In genomic region chr10:100341953-100342626, GRCh38 we compare ENCODE assay signal across 1 cellular context.
TF ChIP-seq lines count a peak whose summit lies in the region.

No MANE protein-coding gene starts in this region.

TF ChIP-seq in HepG2, 621 proteins besides CTCF, POLR2A, EP300 and RAD21 (continued from another document and continues in another):
- peak; percentile 76 for TF ChIP-seq FOXK2 (IDR thresholded peaks at IDR 0.05)
- TF ChIP-seq MEF2D (CRISPR knock-in tag; IDR thresholded peaks at IDR 0.05): peak; percentile 22; the same call in 1 of the 2 replicates
- TF ChIP-seq MAX (IDR thresholded peaks at IDR 0.05): peak; percentile 54; the same call in 1 of the 2 replicates
- TF ChIP-seq, protein P1, sequence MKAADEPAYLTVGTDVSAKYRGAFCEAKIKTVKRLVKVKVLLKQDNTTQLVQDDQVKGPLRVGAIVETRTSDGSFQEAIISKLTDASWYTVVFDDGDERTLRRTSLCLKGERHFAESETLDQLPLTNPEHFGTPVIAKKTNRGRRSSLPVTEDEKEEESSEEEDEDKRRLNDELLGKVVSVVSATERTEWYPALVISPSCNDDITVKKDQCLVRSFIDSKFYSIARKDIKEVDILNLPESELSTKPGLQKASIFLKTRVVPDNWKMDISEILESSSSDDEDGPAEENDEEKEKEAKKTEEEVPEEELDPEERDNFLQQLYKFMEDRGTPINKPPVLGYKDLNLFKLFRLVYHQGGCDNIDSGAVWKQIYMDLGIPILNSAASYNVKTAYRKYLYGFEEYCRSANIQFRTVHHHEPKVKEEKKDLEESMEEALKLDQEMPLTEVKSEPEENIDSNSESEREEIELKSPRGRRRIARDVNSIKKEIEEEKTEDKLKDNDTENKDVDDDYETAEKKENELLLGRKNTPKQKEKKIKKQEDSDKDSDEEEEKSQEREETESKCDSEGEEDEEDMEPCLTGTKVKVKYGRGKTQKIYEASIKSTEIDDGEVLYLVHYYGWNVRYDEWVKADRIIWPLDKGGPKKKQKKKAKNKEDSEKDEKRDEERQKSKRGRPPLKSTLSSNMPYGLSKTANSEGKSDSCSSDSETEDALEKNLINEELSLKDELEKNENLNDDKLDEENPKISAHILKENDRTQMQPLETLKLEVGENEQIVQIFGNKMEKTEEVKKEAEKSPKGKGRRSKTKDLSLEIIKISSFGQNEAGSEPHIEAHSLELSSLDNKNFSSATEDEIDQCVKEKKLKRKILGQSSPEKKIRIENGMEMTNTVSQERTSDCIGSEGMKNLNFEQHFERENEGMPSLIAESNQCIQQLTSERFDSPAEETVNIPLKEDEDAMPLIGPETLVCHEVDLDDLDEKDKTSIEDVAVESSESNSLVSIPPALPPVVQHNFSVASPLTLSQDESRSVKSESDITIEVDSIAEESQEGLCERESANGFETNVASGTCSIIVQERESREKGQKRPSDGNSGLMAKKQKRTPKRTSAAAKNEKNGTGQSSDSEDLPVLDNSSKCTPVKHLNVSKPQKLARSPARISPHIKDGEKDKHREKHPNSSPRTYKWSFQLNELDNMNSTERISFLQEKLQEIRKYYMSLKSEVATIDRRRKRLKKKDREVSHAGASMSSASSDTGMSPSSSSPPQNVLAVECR (CRISPR knock-in tag; IDR thresholded peaks at IDR 0.05; ENCODE audit: borderline replicate concordance): peak; percentile 62; the same call in 1 of the 2 replicates
- no peak for TF ChIP-seq ZBTB1 (CRISPR knock-in tag; IDR thresholded peaks at IDR 0.05; ENCODE audit: borderline replicate concordance)
- 0 out of 2 replicates have a peak, but pooled peaks have one; percentile 33 for TF ChIP-seq ZNF3 (CRISPR knock-in tag; IDR thresholded peaks at IDR 0.05)
- peak; percentile 24; the same call in 1 of the 2 replicates for TF ChIP-seq ZNF292 (CRISPR knock-in tag; IDR thresholded peaks at IDR 0.05; ENCODE audit: borderline replicate concordance, low read depth)
- 0 out of 2 replicates have a peak, but pooled peaks have one; percentile 16 for TF ChIP-seq ZNF253 (CRISPR knock-in tag; IDR thresholded peaks at IDR 0.05; ENCODE audit: borderline replicate concordance)
- TF ChIP-seq ZNF792 (CRISPR knock-in tag; IDR thresholded peaks at IDR 0.05): peak; percentile 53; the same call in 1 of the 2 replicates
- TF ChIP-seq NONO (IDR thresholded peaks at IDR 0.05): no peak
- TF ChIP-seq NONO (CRISPR knock-in tag; conservative IDR thresholded peaks at IDR 0.05): peak; percentile 64; the same call in 1 of the 2 replicates
- TF ChIP-seq KMT2B (CRISPR knock-in tag; IDR thresholded peaks at IDR 0.05): 0 out of 2 replicates have a peak, but pooled peaks have one; percentile 27
- TF ChIP-seq ZNF670 (CRISPR knock-in tag; IDR thresholded peaks at IDR 0.05; ENCODE audit: borderline replicate concordance): peak; percentile 87; the same call in 1 of the 2 replicates
- TF ChIP-seq FOXA1 (IDR thresholded peaks at IDR 0.05): no peak
- peak; percentile 75 for TF ChIP-seq FOXA1 (CRISPR knock-in tag; IDR thresholded peaks at IDR 0.05)
- peak; percentile 71 for TF ChIP-seq FOXO1 (CRISPR knock-in tag; IDR thresholded peaks at IDR 0.05)
- TF ChIP-seq ZSCAN25 (CRISPR knock-in tag; IDR thresholded peaks at IDR 0.05): no peak
- TF ChIP-seq GABPB1 (CRISPR knock-in tag; IDR thresholded peaks at IDR 0.05): 0 out of 2 replicates have a peak, but pooled peaks have one; percentile 27
- no peak for TF ChIP-seq SMARCE1 (IDR thresholded peaks at IDR 0.05; ENCODE audit: borderline replicate concordance)
- no peak for TF ChIP-seq KLF13 (CRISPR knock-in tag; IDR thresholded peaks at IDR 0.05)
- TF ChIP-seq MLX (CRISPR knock-in tag; IDR thresholded peaks at IDR 0.05): peak; percentile 32; the same call in 1 of the 2 replicates
- TF ChIP-seq KLF9 (CRISPR knock-in tag; IDR thresholded peaks at IDR 0.05; ENCODE audit: low read depth): no peak
- peak; percentile 56 for TF ChIP-seq RBFOX2 (IDR thresholded peaks at IDR 0.05; ENCODE audit: low read depth, low read length)
- TF ChIP-seq, protein P2, sequence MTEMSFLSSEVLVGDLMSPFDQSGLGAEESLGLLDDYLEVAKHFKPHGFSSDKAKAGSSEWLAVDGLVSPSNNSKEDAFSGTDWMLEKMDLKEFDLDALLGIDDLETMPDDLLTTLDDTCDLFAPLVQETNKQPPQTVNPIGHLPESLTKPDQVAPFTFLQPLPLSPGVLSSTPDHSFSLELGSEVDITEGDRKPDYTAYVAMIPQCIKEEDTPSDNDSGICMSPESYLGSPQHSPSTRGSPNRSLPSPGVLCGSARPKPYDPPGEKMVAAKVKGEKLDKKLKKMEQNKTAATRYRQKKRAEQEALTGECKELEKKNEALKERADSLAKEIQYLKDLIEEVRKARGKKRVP (CRISPR knock-in tag; IDR thresholded peaks at IDR 0.05): peak in 1 of 2 experiments; percentile 21; a peak in 2 of 4 replicates
- no peak for TF ChIP-seq ZNF282 (IDR thresholded peaks at IDR 0.05; ENCODE audit: partially characterized antibody)
- peak; percentile 48; the same call in 1 of the 2 replicates for TF ChIP-seq ZFY (CRISPR knock-in tag; IDR thresholded peaks at IDR 0.05)
- TF ChIP-seq ZFYVE20 (CRISPR knock-in tag; IDR thresholded peaks at IDR 0.05; ENCODE audit: borderline replicate concordance, low read depth): no peak
- TF ChIP-seq SIN3A (IDR thresholded peaks at IDR 0.05; ENCODE audit: borderline replicate concordance, low read depth, low read length): peak; percentile 61; the same call in 1 of the 2 replicates
- TF ChIP-seq ZNF569 (CRISPR knock-in tag; IDR thresholded peaks at IDR 0.05; ENCODE audit: borderline replicate concordance): no peak
- 0 out of 2 replicates have a peak, but pooled peaks have one; percentile 8 for TF ChIP-seq ZNF652 (CRISPR knock-in tag; IDR thresholded peaks at IDR 0.05; ENCODE audit: borderline replicate concordance, low read depth)
- no peak for TF ChIP-seq TCF7 (IDR thresholded peaks at IDR 0.05; ENCODE audit: low read depth)
- TF ChIP-seq ZBTB39 (CRISPR knock-in tag; IDR thresholded peaks at IDR 0.05): peak; percentile 67; the same call in 1 of the 2 replicates
- TF ChIP-seq KLF15 (CRISPR knock-in tag; IDR thresholded peaks at IDR 0.05; ENCODE audit: borderline replicate concordance): no peak
- peak; percentile 96 for TF ChIP-seq TEAD3 (CRISPR knock-in tag; optimal IDR thresholded peaks at IDR 0.05; ENCODE audit: borderline replicate concordance)
- no peak for TF ChIP-seq MLXIP (CRISPR knock-in tag; IDR thresholded peaks at IDR 0.05; ENCODE audit: borderline replicate concordance)
- peak; percentile 39; the same call in 1 of the 2 replicates for TF ChIP-seq BORCS8-MEF2B (CRISPR knock-in tag; IDR thresholded peaks at IDR 0.05)
- no peak for TF ChIP-seq FOXC1 (CRISPR knock-in tag; IDR thresholded peaks at IDR 0.05; ENCODE audit: borderline replicate concordance)
- peak; percentile 31; the same call in 1 of the 2 replicates for TF ChIP-seq ZNF362 (CRISPR knock-in tag; IDR thresholded peaks at IDR 0.05; ENCODE audit: borderline replicate concordance)
- TF ChIP-seq, protein P3, sequence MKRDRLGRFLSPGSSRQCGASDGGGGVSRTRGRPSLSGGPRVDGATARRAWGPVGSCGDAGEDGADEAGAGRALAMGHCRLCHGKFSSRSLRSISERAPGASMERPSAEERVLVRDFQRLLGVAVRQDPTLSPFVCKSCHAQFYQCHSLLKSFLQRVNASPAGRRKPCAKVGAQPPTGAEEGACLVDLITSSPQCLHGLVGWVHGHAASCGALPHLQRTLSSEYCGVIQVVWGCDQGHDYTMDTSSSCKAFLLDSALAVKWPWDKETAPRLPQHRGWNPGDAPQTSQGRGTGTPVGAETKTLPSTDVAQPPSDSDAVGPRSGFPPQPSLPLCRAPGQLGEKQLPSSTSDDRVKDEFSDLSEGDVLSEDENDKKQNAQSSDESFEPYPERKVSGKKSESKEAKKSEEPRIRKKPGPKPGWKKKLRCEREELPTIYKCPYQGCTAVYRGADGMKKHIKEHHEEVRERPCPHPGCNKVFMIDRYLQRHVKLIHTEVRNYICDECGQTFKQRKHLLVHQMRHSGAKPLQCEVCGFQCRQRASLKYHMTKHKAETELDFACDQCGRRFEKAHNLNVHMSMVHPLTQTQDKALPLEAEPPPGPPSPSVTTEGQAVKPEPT (CRISPR knock-in tag; IDR thresholded peaks at IDR 0.05; ENCODE audit: low read depth): no peak
- TF ChIP-seq, protein P4, sequence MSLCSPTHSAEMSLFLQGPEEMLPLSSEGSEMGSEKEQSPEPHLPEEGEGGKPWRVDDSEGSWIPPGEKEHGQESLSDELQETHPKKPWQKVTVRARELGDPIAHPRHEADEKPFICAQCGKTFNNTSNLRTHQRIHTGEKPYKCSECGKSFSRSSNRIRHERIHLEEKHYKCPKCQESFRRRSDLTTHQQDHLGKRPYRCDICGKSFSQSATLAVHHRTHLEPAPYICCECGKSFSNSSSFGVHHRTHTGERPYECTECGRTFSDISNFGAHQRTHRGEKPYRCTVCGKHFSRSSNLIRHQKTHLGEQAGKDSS (CRISPR knock-in tag; IDR thresholded peaks at IDR 0.05; ENCODE audit: borderline replicate concordance, low read depth): peak; percentile 59; the same call in 1 of the 2 replicates
